ENCODE assay signal across 31 cellular contexts in genomic region chr2:15780912-15781574, GRCh38.
DNase-seq lines count a peak whose midpoint lies in the region; ATAC-seq and TF ChIP-seq lines count a peak whose summit lies in the region.
"Had no signal": no experiment of that assay in that cellular context is flagged by ENCODE, and none has a peak within 500 bp of the region (broad histone marks: within the 10 kb centered on the region; RNA-seq: fewer than 3 reads in every experiment).

No MANE protein-coding gene starts in this region.

- H3K4me3 Mint-ChIP-seq in stimulated activated naive CD8-positive, alpha-beta T cell treated with anti-CD3 and anti-CD28 coated beads, Interleukin-15, amount 100 ng/mL, for 72 hours: no peak overlapping the region
- H3K4me3 Mint-ChIP-seq in CD4-positive, alpha-beta T cell: no peak overlapping the region
- H3K4me3 Mint-ChIP-seq: activated CD4-positive, alpha-beta memory T cell treated with anti-CD3 and anti-CD28 coated beads, Interleukin-2, amount 10 ng/mL, durations not matched to agents 7 days and 5 days; activated naive CD8-positive, alpha-beta T cell treated with anti-CD3 and anti-CD28 coated beads for 36 hours; IgD-negative memory B cell; T-cell had no signal

- H3K4me1 ChIP-seq in esophagus squamous epithelium: no peaks in the 10 kb centered on the region
- H3K4me1 ChIP-seq: ascending aorta, suprapubic skin, uterus had no signal

- intact Hi-C loops in CD4-positive, alpha-beta T cell (cut with DNase I, micrococcal nuclease): no loop called here
- intact Hi-C loops in esophagus squamous epithelium (cut with DNase I): no loop called here

- H3K9me3 ChIP-seq in CD4-positive, alpha-beta T cell (ENCODE audit: control insufficient read depth, low read length): no peaks in the 10 kb centered on the region
- H3K9me3 ChIP-seq in esophagus squamous epithelium: no peaks in the 10 kb centered on the region
- H3K9me3 ChIP-seq: ascending aorta, SJCRH30, suprapubic skin, uterus had no signal

- no peaks in the 10 kb centered on the region for H3K27me3 ChIP-seq in CD4-positive, alpha-beta T cell (ENCODE audit: control insufficient read depth, insufficient read depth, low read length)
- peaks cover 0 to 33% (median 0%) of the 10 kb centered on the region in 4 donors for H3K27me3 ChIP-seq in esophagus squamous epithelium
- H3K27me3 ChIP-seq: ascending aorta, SJCRH30, uterus had no signal

- H3K27ac Mint-ChIP-seq in stimulated activated naive CD8-positive, alpha-beta T cell treated with anti-CD3 and anti-CD28 coated beads, Interleukin-15, amount 100 ng/mL, for 72 hours: no peak overlapping the region
- no peak overlapping the region for H3K27ac Mint-ChIP-seq in CD4-positive, alpha-beta T cell
- H3K27ac Mint-ChIP-seq: activated CD4-positive, alpha-beta memory T cell treated with anti-CD3 and anti-CD28 coated beads, Interleukin-2, amount 10 ng/mL, durations not matched to agents 7 days and 5 days; activated naive CD8-positive, alpha-beta T cell treated with anti-CD3 and anti-CD28 coated beads for 36 hours; IgD-negative memory B cell; T-cell had no signal

- POLR2A ChIA-PET in CD4-positive, alpha-beta T cell (lab: Charles Lee): no interaction called here

- ATAC-seq in stimulated activated naive CD8-positive, alpha-beta T cell treated with anti-CD3 and anti-CD28 coated beads, Interleukin-15, amount 100 ng/mL, for 72 hours: peak; percentile 19
- ATAC-seq in stimulated activated naive CD8-positive, alpha-beta T cell treated with anti-CD3 and anti-CD28 coated beads, Interleukin-15, Interleukin-2, amounts not matched to agents 100 U/mL and 50 U/mL, for 24 hours: no peak
- no peak for ATAC-seq in CD4-positive, alpha-beta T cell (ENCODE audit: poor library complexity)
- no peak for ATAC-seq in HG02973 (IDR thresholded peaks at IDR 0.05; ENCODE audit: unreplicated experiment)
- ATAC-seq: T-cell had no signal

- no peaks in the 10 kb centered on the region for H3K36me3 ChIP-seq in esophagus squamous epithelium
- H3K36me3 ChIP-seq: ascending aorta, SJCRH30, suprapubic skin, uterus had no signal

- no peaks in the 10 kb centered on the region for H3K36me3 Mint-ChIP-seq in CD4-positive, alpha-beta T cell (ENCODE audit: low read depth)
- H3K36me3 Mint-ChIP-seq: activated naive CD8-positive, alpha-beta T cell treated with anti-CD3 and anti-CD28 coated beads for 36 hours; IgD-negative memory B cell; T-cell had no signal

- H3K4me1 Mint-ChIP-seq in stimulated activated naive CD8-positive, alpha-beta T cell treated with anti-CD3 and anti-CD28 coated beads, Interleukin-15, amount 100 ng/mL, for 72 hours: no peaks in the 10 kb centered on the region
- no peaks in the 10 kb centered on the region for H3K4me1 Mint-ChIP-seq in CD4-positive, alpha-beta T cell (ENCODE audit: low read depth)
- H3K4me1 Mint-ChIP-seq: activated CD4-positive, alpha-beta memory T cell treated with anti-CD3 and anti-CD28 coated beads, Interleukin-2, amount 10 ng/mL, durations not matched to agents 7 days and 5 days; activated naive CD8-positive, alpha-beta T cell treated with anti-CD3 and anti-CD28 coated beads for 36 hours; IgD-negative memory B cell; T-cell had no signal

- no peaks in the 10 kb centered on the region for H3K27me3 Mint-ChIP-seq in stimulated activated naive CD8-positive, alpha-beta T cell treated with anti-CD3 and anti-CD28 coated beads, Interleukin-15, amount 100 ng/mL, for 72 hours
- H3K27me3 Mint-ChIP-seq in CD4-positive, alpha-beta T cell: peaks cover 3% of the 10 kb centered on the region
- H3K27me3 Mint-ChIP-seq: activated CD4-positive, alpha-beta memory T cell treated with anti-CD3 and anti-CD28 coated beads, Interleukin-2, amount 10 ng/mL, durations not matched to agents 7 days and 5 days; activated naive CD8-positive, alpha-beta T cell treated with anti-CD3 and anti-CD28 coated beads for 36 hours; IgD-negative memory B cell; T-cell had no signal

- WGBS in esophagus squamous epithelium, 2 donors: 67% methylated on average over 5 of the region's 9 CpGs; no CpG with 5 or more reads in 1 of the 2 donors

- H3K27ac ChIP-seq in VCaP (peak overlapping the region; percentile 44; the same call in 1 of the 2 replicates), esophagus squamous epithelium (no peak overlapping the region)
- H3K27ac ChIP-seq in CD4-positive, alpha-beta T cell (ENCODE audit: low read depth, low read length): no peak overlapping the region
- H3K27ac ChIP-seq: ascending aorta, suprapubic skin, uterus had no signal

- no peak for TF ChIP-seq CTCF in VCaP (conservative IDR thresholded peaks at IDR 0.05)
- no peak for TF ChIP-seq CTCF in CD4-positive, alpha-beta T cell (IDR thresholded peaks at IDR 0.05)
- no peak for TF ChIP-seq CTCF in esophagus squamous epithelium (IDR thresholded peaks at IDR 0.05)

- H3K4me3 ChIP-seq in esophagus squamous epithelium: no peak overlapping the region
- H3K4me3 ChIP-seq: ascending aorta, lung, SJCRH30, suprapubic skin, uterus had no signal

- no peak for DNase-seq in stimulated activated naive CD8-positive, alpha-beta T cell treated with anti-CD3 and anti-CD28 coated beads, Interleukin-15, amount 100 ng/mL, for 72 hours
- no peak for DNase-seq in stimulated activated naive CD8-positive, alpha-beta T cell treated with anti-CD3 and anti-CD28 coated beads, Interleukin-15, Interleukin-2, amounts not matched to agents 100 U/mL and 50 U/mL, for 24 hours
- DNase-seq in mesenteric fat pad (ENCODE audit: low spot score) (peak; percentile 53), middle frontal gyrus (ENCODE audit: extremely low spot score, low spot score) (no peak), esophagus squamous epithelium (lab: John Stamatoyannopoulos, UW) (no peak)
- no peak for DNase-seq in CD4-positive, alpha-beta T cell
- DNase-seq: activated CD4-positive, alpha-beta memory T cell treated with anti-CD3 and anti-CD28 coated beads, Interleukin-2, amount 10 ng/mL, durations not matched to agents 7 days and 5 days; activated CD4-positive, CD25-positive, alpha-beta regulatory T cell treated with anti-CD3 and anti-CD28 coated beads, Interleukin-2, amount 50 U/mL, for 72 hours; activated effector memory CD4-positive, alpha-beta T cell treated with Interleukin-2 at 50 U/mL for 16 hours; activated naive CD8-positive, alpha-beta T cell treated with anti-CD3 and anti-CD28 coated beads for 36 hours; C1 segment of cervical spinal cord; dermis blood vessel endothelial cell; DMS153; GF-D8; HCEC 1CT; kidney; NCI-H1105 treated with DMSO at 0.1 percent for 48 hours; NCI-H2029 treated with DMSO at 0.1 percent for 48 hours; NCI-H345; NK-92 treated with Interleukin-12 subunit alpha and Interleukin-12 subunit beta, amount 100 ng/mL, for 24 hours; SJCRH30; small intestine; stimulated activated CD4-positive, alpha-beta T cell treated with anti-CD3 and anti-CD28 coated beads, Interleukin-2, amount 100 ng/mL, for 24 hours; T-cell; uterus had no signal

- no peaks in the 10 kb centered on the region for H3K9me3 Mint-ChIP-seq in stimulated activated naive CD8-positive, alpha-beta T cell treated with anti-CD3 and anti-CD28 coated beads, Interleukin-15, amount 100 ng/mL, for 72 hours
- no peaks in the 10 kb centered on the region for H3K9me3 Mint-ChIP-seq in CD4-positive, alpha-beta T cell
- H3K9me3 Mint-ChIP-seq: activated CD4-positive, alpha-beta memory T cell treated with anti-CD3 and anti-CD28 coated beads, Interleukin-2, amount 10 ng/mL, durations not matched to agents 7 days and 5 days; activated naive CD8-positive, alpha-beta T cell treated with anti-CD3 and anti-CD28 coated beads for 36 hours; T-cell had no signal

- no peak for TF ChIP-seq POLR2A in esophagus squamous epithelium (IDR thresholded peaks at IDR 0.05)

- CTCF ChIA-PET in CD4-positive, alpha-beta T cell (lab: Charles Lee): no interaction called here
